19 cellular contexts compared by ENCODE assay signal in the genomic region with DNA sequence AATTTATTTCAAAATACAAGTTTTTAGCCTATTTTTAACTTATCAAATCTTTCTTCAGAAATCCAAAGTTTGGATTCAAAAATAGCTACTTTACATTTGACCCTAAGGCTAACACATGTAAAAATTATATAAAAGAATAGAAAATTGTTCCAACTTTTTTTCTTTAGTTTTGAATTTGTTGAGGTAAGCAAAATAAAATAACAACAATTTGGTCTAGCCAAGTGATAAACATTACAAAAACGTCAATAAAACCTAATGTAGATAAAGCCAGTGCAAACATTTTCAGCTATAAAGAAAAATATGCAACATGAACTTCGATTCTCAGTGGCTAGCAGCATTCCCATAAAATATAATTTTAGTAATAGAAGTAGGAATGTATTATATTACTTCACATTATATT.
"Had no signal": no experiment of that assay in that cellular context is flagged by ENCODE, and none has a peak within 500 bp of the region (broad histone marks: within the 10 kb centered on the region; RNA-seq: fewer than 3 reads in every experiment).

No MANE protein-coding gene starts in this region.

- H3K4me3 ChIP-seq: MG63 had no signal

- H3K36me3 ChIP-seq: MG63 had no signal

- DNase-seq: Karpas-422, KG1, MG63, NCI-H1092, NCI-H1436, NCI-H187, NCI-H2029, NCI-H2081 treated with DMSO at 0.1 percent for 48 hours, NCI-H2171, NCI-H226, NCI-H446, NCI-H510A, NCI-H524 treated with DMSO at 0.1 percent for 48 hours, NCI-H774, PC-3, SHP77 had no signal

- H3K27ac ChIP-seq: RWPE1 had no signal

- H3K27me3 ChIP-seq: MG63 had no signal

- H3K9me3 ChIP-seq: MG63 had no signal

- ATAC-seq: Panc1, PC-3, SK-N-SH treated with all-trans-retinoic acid at 6 μM for 48 hours had no signal
